27 cellular contexts compared by ENCODE assay signal in genomic region chr13:33450956-33451709, GRCh38.
"Had no signal": no experiment of that assay in that cellular context is flagged by ENCODE, and none has a peak within 500 bp of the region (broad histone marks: within the 10 kb centered on the region; RNA-seq: fewer than 3 reads in every experiment).

No MANE protein-coding gene starts in this region.

- H3K9me2 ChIP-seq: SK-N-SH had no signal

- H3K36me3 ChIP-seq: adrenal gland, Peyer's patch, SJSA1 had no signal

- DNase-seq: activated CD4-positive, alpha-beta T cell treated with anti-CD3 and anti-CD28 coated beads for 36 hours; activated CD4-positive, alpha-beta T cell treated with anti-CD3 and anti-CD28 coated beads, Interleukin-2, amount 10 ng/mL, durations not matched to agents 7 days and 5 days; activated CD4-positive, alpha-beta T cell treated with anti-CD3 and anti-CD28 coated beads, Interleukin-2, amount 50 U/mL, for 48 hours; activated CD8-positive, alpha-beta memory T cell treated with anti-CD3 and anti-CD28 coated beads, Interleukin-2, amount 50 U/mL, for 4 hours; activated gamma-delta T cell treated with Interleukin-2 at 50 U/mL for 16 hours; activated naive CD4-positive, alpha-beta T cell treated with anti-CD3 and anti-CD28 coated beads for 36 hours; activated T-cell treated with anti-CD3 and anti-CD28 coated beads for 4 hours; activated T-cell treated with anti-CD3 and anti-CD28 coated beads, Interleukin-2, amount 50 U/mL, for 4 hours; adrenal gland; central memory CD4-positive, alpha-beta T cell; Karpas-422; KBM-7; NCI-H1105; NCI-H1417 treated with DMSO at 0.1 percent for 48 hours; NCI-H187 treated with DMSO at 0.1 percent for 48 hours; NCI-H2081; NCI-H345; NCI-H524 treated with DMSO at 0.1 percent for 48 hours; Peyer's patch; RPMI8226; SHP77 treated with DMSO at 0.1 percent for 48 hours; SK-N-SH had no signal

- FAIRE-seq: TTC549 had no signal

- H3K9ac ChIP-seq: SK-N-SH had no signal

- H3K27ac ChIP-seq: adrenal gland, Peyer's patch, SJSA1 had no signal

- H3K27me3 ChIP-seq: adrenal gland, Peyer's patch, SJSA1 had no signal

- H3K4me3 ChIP-seq: adrenal gland, Peyer's patch, SJSA1 had no signal

- H3K4me2 ChIP-seq: SK-N-SH had no signal

- H3K9me3 ChIP-seq: adrenal gland, Peyer's patch, SJSA1, SK-N-SH had no signal

- H3K4me1 ChIP-seq: Peyer's patch had no signal

- ATAC-seq: activated CD4-positive, alpha-beta T cell treated with anti-CD3 and anti-CD28 coated beads for 36 hours; activated CD4-positive, CD25-positive, alpha-beta regulatory T cell treated with anti-CD3 and anti-CD28 coated beads, Interleukin-2, amount 50 U/mL, for 24 hours; activated naive CD4-positive, alpha-beta T cell treated with anti-CD3 and anti-CD28 coated beads, Interleukin-2, amount 50 U/mL, for 72 hours; activated T-cell treated with anti-CD3 and anti-CD28 coated beads, Interleukin-2, amount 50 U/mL, for 4 hours; WTC11 had no signal
